ENCODE assay signal across 21 cellular contexts in the genomic region with DNA sequence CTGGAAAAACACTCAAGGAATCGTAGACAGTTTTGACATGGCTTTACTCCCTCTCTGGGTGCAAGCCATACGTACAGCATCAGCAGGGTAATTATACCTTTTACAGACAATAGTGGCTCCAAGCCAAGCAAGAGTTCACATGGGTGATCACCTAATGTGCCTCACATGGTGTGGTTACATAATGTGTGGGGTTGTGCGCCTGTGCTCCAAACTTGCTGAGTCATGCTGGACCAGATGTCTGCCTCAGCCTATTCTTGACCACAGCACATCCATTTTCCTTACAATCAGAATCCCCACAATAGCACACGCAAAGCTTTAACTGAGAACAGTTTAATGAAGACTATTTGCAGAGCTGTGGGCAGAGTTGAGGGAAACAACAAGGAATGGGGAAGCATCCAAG.
A peak's percentile ranks its signal among the peaks of the same experiment; 100 is the strongest.
DNase-seq lines count a peak whose midpoint lies in the region; ATAC-seq, FAIRE-seq and TF ChIP-seq lines count a peak whose summit lies in the region.
"Had no signal": no experiment of that assay in that cellular context is flagged by ENCODE, and none has a peak within 500 bp of the region (broad histone marks: within the 10 kb centered on the region; RNA-seq: fewer than 3 reads in every experiment).

No MANE protein-coding gene starts in this region.

- no peak for TF ChIP-seq EP300 in GM12878 (IDR thresholded peaks at IDR 0.05; ENCODE audit: borderline replicate concordance in 1 of 2, control insufficient read depth in 1 of 2, low read depth in 2 of 2, low read length in 2 of 2)

- no peak for TF ChIP-seq POLR2A in GM12878 (IDR thresholded peaks at IDR 0.05; ENCODE audit: low read depth, low read length)

- H4K20me1 ChIP-seq in GM12878 (ENCODE audit: control insufficient read depth, insufficient read depth): no peaks in the 10 kb centered on the region

- H2AFZ ChIP-seq in GM12878 (ENCODE audit: control insufficient read depth, low read depth, low read length): no peak overlapping the region
- H2AFZ ChIP-seq: hepatocyte had no signal

- no peak for TF ChIP-seq CTCF in GM12878 (IDR thresholded peaks at IDR 0.05 in 2 of 3, conservative IDR thresholded peaks at IDR 0.05 in 1 of 3; ENCODE audit: control insufficient read depth in 2 of 3, extremely low read depth in 1 of 3, insufficient read depth in 1 of 3, low read depth in 3 of 3, low read length in 3 of 3)
- no peak for TF ChIP-seq CTCF in A673 (conservative IDR thresholded peaks at IDR 0.05; ENCODE audit: low read depth, low read length)

- peaks cover 28% of the 10 kb centered on the region for H3K4me1 ChIP-seq in GM12878 (ENCODE audit: control insufficient read depth, insufficient read depth, low read length)
- H3K4me1 ChIP-seq in A673 (ENCODE audit: insufficient read depth, low read length, poor library complexity, severe bottlenecking): peaks cover 2% of the 10 kb centered on the region
- H3K4me1 ChIP-seq: esophagus muscularis mucosa had no signal

- H3K9ac ChIP-seq in GM12878 (ENCODE audit: control insufficient read depth, insufficient read depth, low read length): no peak overlapping the region

- BruUV-seq in GM12878 (replicated peaks; lab: Mats Ljungman, UMichigan) (no TSS peak), A673 (replicated peaks; lab: Mats Ljungman, UMichigan) (no TSS peak)

- in situ Hi-C loops in GM12878 (cut with MboI): no loop called here

- DNase-seq in H4 (ENCODE audit: low spot score) (peak; percentile 19), NAMALWA (ENCODE audit: low spot score) (peak; percentile 29), GM12878 (ENCODE audit: low read depth, low spot score) (no peak), iris pigment epithelial cell (ENCODE audit: low read depth) (peak; percentile 33), NCI-H2107 treated with DMSO at 0.1 percent for 48 hours (lab: John Stamatoyannopoulos, UW; ENCODE audit: unreplicated experiment) (no peak), EL (no peak), A673 (ENCODE audit: low spot score) (no peak)
- DNase-seq: activated CD4-positive, alpha-beta memory T cell treated with anti-CD3 and anti-CD28 coated beads for 36 hours; activated T-cell treated with anti-CD3 and anti-CD28 coated beads, Interleukin-2, amount 50 U/mL, for 24 hours; kidney glomerular epithelial cell; NCI-H1048; NCI-H2029 treated with DMSO at 0.1 percent for 48 hours; NCI-H524; SIG-M5 had no signal

- SMC1A ChIA-PET in GM12878 (lab: Charles Lee; ENCODE audit: uncharacterized antibody, unreplicated experiment): interaction anchor here (1.1 kb wide), 1 partner anchor 64 kb away, joined by 3 read pairs; no protein-coding TSS in a partner anchor

- CTCF ChIA-PET in GM12878 (lab: Yijun Ruan, JAX) (no interaction called here), A673 (lab: Charles Lee) (no interaction called here)

- H3K27me3 ChIP-seq in GM12878 (replicated peaks in 1 of 2; ENCODE audit: control insufficient read depth in 2 of 2, insufficient read depth in 2 of 2, low read length in 1 of 2) (no peaks in the 10 kb centered on the region), A673 (replicated peaks; ENCODE audit: insufficient read depth, low read depth, low read length, poor library complexity) (no peaks in the 10 kb centered on the region)
- H3K27me3 ChIP-seq: hepatocyte had no signal

- no peak for TF ChIP-seq RAD21 in GM12878 (IDR thresholded peaks at IDR 0.05; ENCODE audit: insufficient read depth, low read depth, low read length)

- no peaks in the 10 kb centered on the region for H3K79me2 ChIP-seq in GM12878 (ENCODE audit: control insufficient read depth, insufficient read depth, low read length)
- H3K79me2 ChIP-seq: hepatocyte had no signal

- intact Hi-C loops in GM12878 (cut with micrococcal nuclease; ENCODE audit: unreplicated experiment): no loop called here
- intact Hi-C loops in A673 (cut with micrococcal nuclease; ENCODE audit: unreplicated experiment): no loop called here

- no peak overlapping the region for H3K4me3 ChIP-seq in GM12878
- no peak overlapping the region for H3K4me3 ChIP-seq in A673 (ENCODE audit: low read depth, low read length, poor library complexity, severe bottlenecking)
- H3K4me3 ChIP-seq: esophagus muscularis mucosa, hepatocyte had no signal

- H3K27ac ChIP-seq in GM12878 (ENCODE audit: control insufficient read depth, insufficient read depth): no peak overlapping the region
- no peak overlapping the region for H3K27ac ChIP-seq in A673 (ENCODE audit: low read depth, low read length, poor library complexity, severe bottlenecking)
- H3K27ac ChIP-seq: esophagus muscularis mucosa, hepatocyte had no signal

- FAIRE-seq in GM12878 (lab: Jason Lieb, UNC): no peak
- FAIRE-seq: D721Med, GM18507, H54 had no signal

- 96% methylated on average over 4 of the region's 4 CpGs for WGBS in GM12878 (ENCODE audit: insufficient coverage, insufficient replicate concordance, low lambda C conversion rate, missing lambda C conversion rate)

- RAD21 ChIA-PET in GM12878 (lab: Charles Lee; ENCODE audit: unreplicated experiment): no interaction called here

- H3K4me2 ChIP-seq in GM12878 (ENCODE audit: control insufficient read depth, insufficient read depth): no peak overlapping the region
- H3K4me2 ChIP-seq: hepatocyte had no signal

- ATAC-seq in GM12878 (no peak), GM21737 (IDR thresholded peaks at IDR 0.05; ENCODE audit: unreplicated experiment) (no peak)
- ATAC-seq: stimulated activated effector memory CD8-positive, alpha-beta T cell treated with anti-CD3 and anti-CD28 coated beads, Interleukin-12 subunit alpha, Interleukin-12 subunit beta, amount 100 ng/mL, for 72 hours had no signal

- POLR2A ChIA-PET in GM12878 (lab: Charles Lee) (no interaction called here), A673 (lab: Charles Lee; ENCODE audit: low non-redundant PET) (no interaction called here)

- H3K36me3 ChIP-seq in GM12878 (ENCODE audit: control insufficient read depth in 2 of 2, insufficient read depth in 2 of 2, low read length in 1 of 2): no peaks in the 10 kb centered on the region
- no peaks in the 10 kb centered on the region for H3K36me3 ChIP-seq in A673 (ENCODE audit: insufficient read depth, low read length, poor library complexity, severe bottlenecking)
- H3K36me3 ChIP-seq: esophagus muscularis mucosa had no signal

- H3K9me3 ChIP-seq in GM12878 (replicated peaks; ENCODE audit: control insufficient read depth, insufficient read depth, low read length) (peaks cover 6% of the 10 kb centered on the region; the same call in 2 of the 3 replicates), A673 (ENCODE audit: low read depth, low read length, poor library complexity, severe bottlenecking) (peaks cover 3% of the 10 kb centered on the region)
- H3K9me3 ChIP-seq: esophagus muscularis mucosa had no signal

TF ChIP-seq in GM12878, 131 proteins besides CTCF, POLR2A, EP300 and RAD21:
- TF ChIP-seq ZSCAN29 (IDR thresholded peaks at IDR 0.05): no peak
- no peak for TF ChIP-seq FOS (IDR thresholded peaks at IDR 0.05; ENCODE audit: borderline replicate concordance, extremely low read depth, insufficient read length)
- TF ChIP-seq HDGF (IDR thresholded peaks at IDR 0.05): no peak
- no peak for TF ChIP-seq SIN3A (IDR thresholded peaks at IDR 0.05; ENCODE audit: low read depth, low read length)
- TF ChIP-seq, protein P1, sequence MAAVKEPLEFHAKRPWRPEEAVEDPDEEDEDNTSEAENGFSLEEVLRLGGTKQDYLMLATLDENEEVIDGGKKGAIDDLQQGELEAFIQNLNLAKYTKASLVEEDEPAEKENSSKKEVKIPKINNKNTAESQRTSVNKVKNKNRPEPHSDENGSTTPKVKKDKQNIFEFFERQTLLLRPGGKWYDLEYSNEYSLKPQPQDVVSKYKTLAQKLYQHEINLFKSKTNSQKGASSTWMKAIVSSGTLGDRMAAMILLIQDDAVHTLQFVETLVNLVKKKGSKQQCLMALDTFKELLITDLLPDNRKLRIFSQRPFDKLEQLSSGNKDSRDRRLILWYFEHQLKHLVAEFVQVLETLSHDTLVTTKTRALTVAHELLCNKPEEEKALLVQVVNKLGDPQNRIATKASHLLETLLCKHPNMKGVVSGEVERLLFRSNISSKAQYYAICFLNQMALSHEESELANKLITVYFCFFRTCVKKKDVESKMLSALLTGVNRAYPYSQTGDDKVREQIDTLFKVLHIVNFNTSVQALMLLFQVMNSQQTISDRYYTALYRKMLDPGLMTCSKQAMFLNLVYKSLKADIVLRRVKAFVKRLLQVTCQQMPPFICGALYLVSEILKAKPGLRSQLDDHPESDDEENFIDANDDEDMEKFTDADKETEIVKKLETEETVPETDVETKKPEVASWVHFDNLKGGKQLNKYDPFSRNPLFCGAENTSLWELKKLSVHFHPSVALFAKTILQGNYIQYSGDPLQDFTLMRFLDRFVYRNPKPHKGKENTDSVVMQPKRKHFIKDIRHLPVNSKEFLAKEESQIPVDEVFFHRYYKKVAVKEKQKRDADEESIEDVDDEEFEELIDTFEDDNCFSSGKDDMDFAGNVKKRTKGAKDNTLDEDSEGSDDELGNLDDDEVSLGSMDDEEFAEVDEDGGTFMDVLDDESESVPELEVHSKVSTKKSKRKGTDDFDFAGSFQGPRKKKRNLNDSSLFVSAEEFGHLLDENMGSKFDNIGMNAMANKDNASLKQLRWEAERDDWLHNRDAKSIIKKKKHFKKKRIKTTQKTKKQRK (IDR thresholded peaks at IDR 0.05; ENCODE audit: low read depth, low read length): 0 out of 2 replicates have a peak, but pooled peaks have one; percentile 24
- peak; percentile 85; the same call in 1 of the 2 replicates for TF ChIP-seq CBX5 (IDR thresholded peaks at IDR 0.05; ENCODE audit: low read depth)
- no peak for TF ChIP-seq NFXL1 (IDR thresholded peaks at IDR 0.05; ENCODE audit: borderline replicate concordance)
- TF ChIP-seq, protein P2, sequence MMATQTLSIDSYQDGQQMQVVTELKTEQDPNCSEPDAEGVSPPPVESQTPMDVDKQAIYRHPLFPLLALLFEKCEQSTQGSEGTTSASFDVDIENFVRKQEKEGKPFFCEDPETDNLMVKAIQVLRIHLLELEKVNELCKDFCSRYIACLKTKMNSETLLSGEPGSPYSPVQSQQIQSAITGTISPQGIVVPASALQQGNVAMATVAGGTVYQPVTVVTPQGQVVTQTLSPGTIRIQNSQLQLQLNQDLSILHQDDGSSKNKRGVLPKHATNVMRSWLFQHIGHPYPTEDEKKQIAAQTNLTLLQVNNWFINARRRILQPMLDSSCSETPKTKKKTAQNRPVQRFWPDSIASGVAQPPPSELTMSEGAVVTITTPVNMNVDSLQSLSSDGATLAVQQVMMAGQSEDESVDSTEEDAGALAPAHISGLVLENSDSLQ (IDR thresholded peaks at IDR 0.05): no peak
- TF ChIP-seq YY1 (IDR thresholded peaks at IDR 0.05; ENCODE audit: low read depth, low read length): no peak
- TF ChIP-seq JUND (IDR thresholded peaks at IDR 0.05; ENCODE audit: low read depth, low read length): no peak
TF ChIP-seq in GM12878: peak in this region for 2.

Comparison
In these comparisons a context has a peak if more than half of its experiments do, and no peak if none do; other contexts are left out.
1. DNase-seq: peak in H4 (single experiment), NAMALWA (single experiment) and iris pigment epithelial cell (single experiment); none in GM12878 (single experiment), NCI-H2107 treated with DMSO at 0.1 percent for 48 hours (single experiment), EL (single experiment) and A673 (single experiment).